In the genomic region with DNA sequence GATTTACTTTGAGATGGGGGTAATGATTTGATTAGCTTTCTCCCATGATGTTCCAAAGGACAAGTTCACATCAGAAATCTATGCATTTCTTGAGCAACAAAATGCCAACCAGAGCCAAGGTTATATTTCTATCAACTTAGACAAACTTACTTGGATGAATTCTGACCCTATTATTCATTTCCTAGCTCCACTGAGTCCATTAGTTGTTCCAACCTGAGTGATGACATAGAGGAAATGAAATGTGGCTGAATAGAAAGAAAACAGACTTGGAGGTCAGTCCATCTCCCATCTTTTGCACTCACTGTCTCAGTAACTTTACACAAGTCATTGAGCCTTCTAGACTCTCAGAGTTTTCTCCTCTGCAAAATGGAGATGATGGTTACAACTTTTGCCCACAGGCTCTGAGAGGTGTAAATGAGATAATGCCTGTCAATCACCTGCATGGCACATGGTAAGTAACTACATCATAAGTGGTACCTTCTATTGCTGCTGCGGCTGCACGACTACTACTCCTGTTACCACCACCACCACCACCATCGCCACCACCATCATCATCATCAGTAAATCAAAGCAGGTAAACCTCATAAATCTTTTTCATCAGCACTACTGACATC, we compare ENCODE assay signal across 12 cellular contexts.
DNase-seq lines count a peak whose midpoint lies in the region; ATAC-seq and TF ChIP-seq lines count a peak whose summit lies in the region.
"Had no signal": no experiment of that assay in that cellular context is flagged by ENCODE, and none has a peak within 500 bp of the region (broad histone marks: within the 10 kb centered on the region; RNA-seq: fewer than 3 reads in every experiment).

No MANE protein-coding gene starts in this region.

- peaks cover 3% of the 10 kb centered on the region for H3K36me3 ChIP-seq in adipocyte (ENCODE audit: control insufficient read depth, insufficient read depth, low read length, severe bottlenecking)
- H3K36me3 ChIP-seq: spleen had no signal

- H3K4me3 ChIP-seq in adipocyte (ENCODE audit: low read length) (no peak overlapping the region), fibroblast of the aortic adventitia (ENCODE audit: low read depth, low read length) (no peak overlapping the region)
- H3K4me3 ChIP-seq: spleen had no signal

- H3K9ac ChIP-seq in adipocyte (ENCODE audit: low read length) = no peak overlapping the region

- no peaks in the 10 kb centered on the region for H3K9me3 ChIP-seq in adipocyte (ENCODE audit: control insufficient read depth, low read length)
- H3K9me3 ChIP-seq: spleen had no signal

- ATAC-seq in HG03159 (IDR thresholded peaks at IDR 0.05; ENCODE audit: unreplicated experiment) = no peak
- no peak for ATAC-seq in GM19463 (IDR thresholded peaks at IDR 0.05; ENCODE audit: unreplicated experiment)

- POLR2A ChIA-PET in HEK293T (lab: Yijun Ruan, JAX) = no interaction called here

- no peaks in the 10 kb centered on the region for H3K27me3 ChIP-seq in adipocyte (replicated peaks; ENCODE audit: control insufficient read depth, insufficient read depth, low read length)
- H3K27me3 ChIP-seq: spleen had no signal

- TF ChIP-seq CTCF in fibroblast of the aortic adventitia (IDR thresholded peaks at IDR 0.05; ENCODE audit: insufficient read depth, low read length) = no peak

- DNase-seq in A172 (ENCODE audit: low spot score) (peak; percentile 40), HEK293T (ENCODE audit: extremely low spot score) (no peak), adipocyte (ENCODE audit: low read depth) (peak; percentile 42), fibroblast of the aortic adventitia (ENCODE audit: low read depth) (peak; percentile 60), cardiac septum (ENCODE audit: low spot score) (no peak), NCI-H2107 treated with DMSO at 0.1 percent for 48 hours (lab: John Stamatoyannopoulos, UW; ENCODE audit: unreplicated experiment) (no peak)
- DNase-seq: activated CD8-positive, alpha-beta memory T cell treated with anti-CD3 and anti-CD28 coated beads, Interleukin-2, amount 50 U/mL, for 4 hours; NCI-H1048; occipital lobe; spleen had no signal

- intact Hi-C loops in cardiac septum (cut with DNase I) = no loop called here

- H3K4me1 ChIP-seq in adipocyte (ENCODE audit: control insufficient read depth, insufficient read depth, low read length) = peaks cover 46% of the 10 kb centered on the region

- CTCF ChIA-PET in HEK293T (lab: Yijun Ruan, JAX) = interaction anchor here (1.1 kb wide), 1 partner anchor 9 kb away, joined by 4 read pairs; no protein-coding TSS in a partner anchor

TF ChIP-seq in HEK293T, 16 proteins besides CTCF, POLR2A, EP300 and RAD21:
- TF ChIP-seq, protein P1, sequence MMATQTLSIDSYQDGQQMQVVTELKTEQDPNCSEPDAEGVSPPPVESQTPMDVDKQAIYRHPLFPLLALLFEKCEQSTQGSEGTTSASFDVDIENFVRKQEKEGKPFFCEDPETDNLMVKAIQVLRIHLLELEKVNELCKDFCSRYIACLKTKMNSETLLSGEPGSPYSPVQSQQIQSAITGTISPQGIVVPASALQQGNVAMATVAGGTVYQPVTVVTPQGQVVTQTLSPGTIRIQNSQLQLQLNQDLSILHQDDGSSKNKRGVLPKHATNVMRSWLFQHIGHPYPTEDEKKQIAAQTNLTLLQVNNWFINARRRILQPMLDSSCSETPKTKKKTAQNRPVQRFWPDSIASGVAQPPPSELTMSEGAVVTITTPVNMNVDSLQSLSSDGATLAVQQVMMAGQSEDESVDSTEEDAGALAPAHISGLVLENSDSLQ (IDR thresholded peaks at IDR 0.05) = peak; percentile 69
- TF ChIP-seq FOXK2 (IDR thresholded peaks at IDR 0.05) = no peak

Comparison
In these comparisons a context has a peak if more than half of its experiments do, and no peak if none do; other contexts are left out.
1. DNase-seq: peak in A172 (single experiment), adipocyte (single experiment) and fibroblast of the aortic adventitia (single experiment); none in HEK293T (single experiment), cardiac septum (single experiment) and NCI-H2107 treated with DMSO at 0.1 percent for 48 hours (single experiment).